16 cellular contexts compared by ENCODE assay signal in genomic region chr2:98926601-98927000, GRCh38.
"Had no signal": no experiment of that assay in that cellular context is flagged by ENCODE, and none has a peak within 500 bp of the region (broad histone marks: within the 10 kb centered on the region; RNA-seq: fewer than 3 reads in every experiment).

No MANE protein-coding gene starts in this region.

- H3K27me3 ChIP-seq: body of pancreas, esophagus squamous epithelium, tibial nerve had no signal

- H3K4me3 ChIP-seq: body of pancreas, esophagus squamous epithelium, heart right ventricle, skin epidermis, tibial nerve had no signal

- H3K4me1 ChIP-seq: body of pancreas, heart right ventricle, parathyroid adenoma, tibial nerve had no signal

- DNase-seq: activated CD8-positive, alpha-beta memory T cell treated with anti-CD3 and anti-CD28 coated beads, Interleukin-2, amount 50 U/mL, for 4 hours; activated CD8-positive, alpha-beta T cell treated with anti-CD3 and anti-CD28 coated beads for 36 hours; activated naive CD8-positive, alpha-beta T cell treated with anti-CD3 and anti-CD28 coated beads, Interleukin-2, amount 50 U/mL, for 24 hours; activated T-cell treated with anti-CD3 and anti-CD28 coated beads, Interleukin-2, amount 50 U/mL, for 72 hours; body of pancreas; esophagus squamous epithelium; foreskin melanocyte; heart right ventricle; midbrain; naive B cell; T-cell; T1000 had no signal

- H3K79me2 ChIP-seq: parathyroid adenoma had no signal

- H2AFZ ChIP-seq: parathyroid adenoma had no signal

- H3K9me3 ChIP-seq: body of pancreas, esophagus squamous epithelium had no signal

- H3K4me3 Mint-ChIP-seq: activated CD8-positive, alpha-beta T cell treated with anti-CD3 and anti-CD28 coated beads for 36 hours; activated naive CD8-positive, alpha-beta T cell treated with anti-CD3 and anti-CD28 coated beads, Interleukin-2, amount 50 U/mL, for 24 hours; activated T-cell treated with anti-CD3 and anti-CD28 coated beads, Interleukin-2, amount 50 U/mL, for 72 hours; naive B cell; T-cell had no signal

- H3K9ac ChIP-seq: parathyroid adenoma had no signal

- H3K4me1 Mint-ChIP-seq: activated naive CD8-positive, alpha-beta T cell treated with anti-CD3 and anti-CD28 coated beads, Interleukin-2, amount 50 U/mL, for 24 hours; T-cell had no signal

- H3K36me3 ChIP-seq: esophagus squamous epithelium, heart right ventricle, tibial nerve had no signal

- H3K27ac Mint-ChIP-seq: activated CD8-positive, alpha-beta T cell treated with anti-CD3 and anti-CD28 coated beads for 36 hours; activated naive CD8-positive, alpha-beta T cell treated with anti-CD3 and anti-CD28 coated beads, Interleukin-2, amount 50 U/mL, for 24 hours; activated T-cell treated with anti-CD3 and anti-CD28 coated beads, Interleukin-2, amount 50 U/mL, for 72 hours; naive B cell; T-cell had no signal

- H3K36me3 Mint-ChIP-seq: naive B cell, T-cell had no signal

- H3K9me3 Mint-ChIP-seq: activated CD8-positive, alpha-beta T cell treated with anti-CD3 and anti-CD28 coated beads for 36 hours; activated naive CD8-positive, alpha-beta T cell treated with anti-CD3 and anti-CD28 coated beads, Interleukin-2, amount 50 U/mL, for 24 hours; T-cell had no signal

- ATAC-seq: activated CD8-positive, alpha-beta T cell treated with anti-CD3 and anti-CD28 coated beads for 36 hours; activated naive CD8-positive, alpha-beta T cell treated with anti-CD3 and anti-CD28 coated beads, Interleukin-2, amount 50 U/mL, for 24 hours; activated T-cell treated with anti-CD3 and anti-CD28 coated beads, Interleukin-2, amount 50 U/mL, for 72 hours; body of pancreas; heart right ventricle; T-cell had no signal

- H3K27ac ChIP-seq: body of pancreas, heart right ventricle, parathyroid adenoma, tibial nerve, VCaP had no signal
